23 cellular contexts compared by ENCODE assay signal in genomic region chr7:155872678-155873369, GRCh38.
DNase-seq lines count a peak whose midpoint lies in the region; TF ChIP-seq lines count a peak whose summit lies in the region.
"Had no signal": no experiment of that assay in that cellular context is flagged by ENCODE, and none has a peak within 500 bp of the region (broad histone marks: within the 10 kb centered on the region; RNA-seq: fewer than 3 reads in every experiment).

No MANE protein-coding gene starts in this region.

- no peak overlapping the region for H3K27ac ChIP-seq in uterus

- H3K4me3 ChIP-seq in uterus, result no peak overlapping the region

- no peaks in the 10 kb centered on the region for H3K36me3 ChIP-seq in uterus
- H3K36me3 ChIP-seq: BE2C had no signal

- intact Hi-C loops in uterus (cut with DNase I; ENCODE audit: low total_unique reads), result no loop called here

- TF ChIP-seq POLR2A in uterus (IDR thresholded peaks at IDR 0.05), result no peak

- peak; percentile 27 for DNase-seq in activated effector memory CD4-positive, alpha-beta T cell treated with anti-CD3 and anti-CD28 coated beads, Interleukin-2, amount 50 U/mL, for 16 hours
- DNase-seq in activated effector memory CD4-positive, alpha-beta T cell treated with Interleukin-2 at 50 U/mL for 16 hours, result no peak
- DNase-seq in islet precursor cell (peak; percentile 27), mucosa of gallbladder (ENCODE audit: low spot score) (peak; percentile 51), uterus (no peak), kidney tubule cell (ENCODE audit: low spot score) (no peak), NCI-H146 (lab: John Stamatoyannopoulos, UW) (no peak)
- DNase-seq: 8988T; ACHN; BE2C; Calu3; CD8-positive, alpha-beta memory T cell; DND-41; H7; KBM-7; MV-4-11; NCI-H1105; NCI-H1436 treated with DMSO at 0.1 percent for 48 hours; NCI-H1930; NCI-H2107; NCI-H524 treated with DMSO at 0.1 percent for 48 hours; NCI-H774; PC-3 had no signal

- H3K27me3 ChIP-seq in uterus, result no peaks in the 10 kb centered on the region

- no peaks in the 10 kb centered on the region for H3K9me3 ChIP-seq in uterus
- H3K9me3 ChIP-seq: BE2C had no signal

- no peak for TF ChIP-seq CTCF in uterus (IDR thresholded peaks at IDR 0.05)

- H3K4me1 ChIP-seq in uterus, result no peaks in the 10 kb centered on the region
- H3K4me1 ChIP-seq: BE2C had no signal

Comparison
In these comparisons a context has a peak if more than half of its experiments do, and no peak if none do; other contexts are left out.
1. DNase-seq: peak in activated effector memory CD4-positive, alpha-beta T cell treated with anti-CD3 and anti-CD28 coated beads, Interleukin-2, amount 50 U/mL, for 16 hours (single experiment), islet precursor cell (single experiment) and mucosa of gallbladder (single experiment); none in activated effector memory CD4-positive, alpha-beta T cell treated with Interleukin-2 at 50 U/mL for 16 hours (single experiment), uterus (0 of 2), kidney tubule cell (single experiment) and NCI-H146 (single experiment).